Comparison of ENCODE assay signal across 19 cellular contexts in the genomic region with DNA sequence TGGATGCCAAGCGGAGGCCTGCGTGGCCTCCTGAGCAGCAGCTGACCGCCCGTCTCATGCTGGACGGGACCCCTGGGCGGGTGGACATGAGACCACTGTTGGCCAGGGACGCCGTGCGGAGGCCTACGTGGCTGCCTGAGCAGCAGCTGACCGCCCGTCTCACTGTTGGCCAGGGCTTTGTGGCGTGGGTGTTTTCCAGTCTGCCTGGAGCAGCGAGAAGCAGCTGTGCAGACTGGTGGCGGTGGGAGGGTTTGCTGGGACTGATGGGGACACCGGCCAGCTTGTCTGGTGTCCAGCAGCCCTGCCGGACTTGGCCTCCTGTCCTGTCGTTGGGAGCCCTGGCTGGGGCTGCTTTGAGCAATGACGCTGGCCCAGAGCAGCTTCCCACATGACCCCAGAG. TPM values are rescaled to one million over a fixed set of nuclear protein-coding genes. Genes with fewer than 3 reads are reported as not detected.
DNase-seq lines count a peak whose midpoint lies in the region; ATAC-seq, FAIRE-seq and TF ChIP-seq lines count a peak whose summit lies in the region.
"Had no signal": no experiment of that assay in that cellular context is flagged by ENCODE, and none has a peak within 500 bp of the region (broad histone marks: within the 10 kb centered on the region; RNA-seq: fewer than 3 reads in every experiment).

No MANE protein-coding gene starts in this region.

- peak overlapping the region in 1 of 10 donors; percentile 62 for H3K27ac Mint-ChIP-seq in naive thymus-derived CD8-positive, alpha-beta T cell
- H3K27ac Mint-ChIP-seq: activated naive CD4-positive, alpha-beta T cell treated with anti-CD3 and anti-CD28 coated beads, Interleukin-2, amount 10 ng/mL, durations not matched to agents 7 days and 5 days had no signal

- no peaks in the 10 kb centered on the region for H3K4me1 ChIP-seq in H1 (replicated peaks in 1 of 4; ENCODE audit: control insufficient read depth in 3 of 4, insufficient read depth in 4 of 4, low read length in 3 of 4)

- no peak overlapping the region for H4K91ac ChIP-seq in H1 (replicated peaks; ENCODE audit: insufficient read length, low read length)

- no peak overlapping the region for H2BK15ac ChIP-seq in H1 (ENCODE audit: low read length)

- H3K27ac ChIP-seq in H1 (ENCODE audit: low read depth, low read length) (no peak overlapping the region), layer of hippocampus (ENCODE audit: low read depth, low read length) (peak overlapping the region; percentile 59)

- H2BK12ac ChIP-seq in H1 (ENCODE audit: low read depth, low read length), result no peak overlapping the region

- FAIRE-seq in H1 (lab: Jason Lieb, UNC), result no peak

- no peak overlapping the region for H3K18ac ChIP-seq in H1 (ENCODE audit: extremely low read depth, low read length)

- no peak overlapping the region for H3K4ac ChIP-seq in H1 (replicated peaks; ENCODE audit: insufficient read length, low read depth, low read length)

- H3K23ac ChIP-seq in H1 (ENCODE audit: insufficient read length), result no peak overlapping the region

- no peak overlapping the region for H2BK20ac ChIP-seq in H1 (ENCODE audit: low read length)

- 0 out of 2 replicates have a peak, but pooled peaks cover 2% of the 10 kb centered on the region for H3K79me1 ChIP-seq in H1 (ENCODE audit: low read depth, low read length)

- no peak overlapping the region for H2AFZ ChIP-seq in H1 (ENCODE audit: low read length)

- no peak overlapping the region for H2BK5ac ChIP-seq in H1 (ENCODE audit: low read depth, low read length)

- H3K9me3 Mint-ChIP-seq in naive thymus-derived CD8-positive, alpha-beta T cell, result no peaks in the 10 kb centered on the region
- H3K9me3 Mint-ChIP-seq: activated naive CD4-positive, alpha-beta T cell treated with anti-CD3 and anti-CD28 coated beads, Interleukin-2, amount 10 ng/mL, durations not matched to agents 7 days and 5 days had no signal

- H4K20me1 ChIP-seq in H1 (replicated peaks in 1 of 2; ENCODE audit: control insufficient read depth in 1 of 2, insufficient read depth in 2 of 2, low read length in 2 of 2), result peaks cover 3 to 5% of the 10 kb centered on the region in 2 experiments

- intact Hi-C loops in sciatic nerve (cut with DNase I), result no loop called here

- H3K4me3 Mint-ChIP-seq in naive thymus-derived CD8-positive, alpha-beta T cell, result no peak overlapping the region
- H3K4me3 Mint-ChIP-seq: activated naive CD4-positive, alpha-beta T cell treated with anti-CD3 and anti-CD28 coated beads, Interleukin-2, amount 10 ng/mL, durations not matched to agents 7 days and 5 days had no signal

- CTCF ChIA-PET in H1 (lab: Charles Lee; ENCODE audit: partially characterized antibody), result interaction anchor here (0.7 kb wide), 1 partner anchor 76 kb away, joined by 3 read pairs; no protein-coding TSS in a partner anchor

- no peaks in the 10 kb centered on the region for H3K27me3 Mint-ChIP-seq in naive thymus-derived CD8-positive, alpha-beta T cell
- H3K27me3 Mint-ChIP-seq: activated naive CD4-positive, alpha-beta T cell treated with anti-CD3 and anti-CD28 coated beads, Interleukin-2, amount 10 ng/mL, durations not matched to agents 7 days and 5 days had no signal

- no peak for TF ChIP-seq RAD21 in H1 (IDR thresholded peaks at IDR 0.05 in 1 of 2, conservative IDR thresholded peaks at IDR 0.05 in 1 of 2; ENCODE audit: low read depth in 2 of 2, low read length in 2 of 2)

- H3K14ac ChIP-seq in H1 (ENCODE audit: insufficient read length), result no peak overlapping the region

- POLR2A ChIA-PET in H1 (lab: Charles Lee; ENCODE audit: partially characterized antibody), result interaction anchor here (0.8 to 10.7 kb wide), 2 partner anchors 14 to 26 kb away, joined by 4 to 64 read pairs; partner anchors contain the start of gene ING5
- POLR2A ChIA-PET in naive thymus-derived CD8-positive, alpha-beta T cell (lab: Charles Lee), result interaction anchor here (0.6 to 0.9 kb wide), 2 partner anchors 22 to 28 kb away, joined by 4 to 6 read pairs; no protein-coding TSS in a partner anchor

- no peak overlapping the region for H2BK120ac ChIP-seq in H1 (replicated peaks; ENCODE audit: low read depth, low read length)

- no peak overlapping the region for H3K56ac ChIP-seq in H1 (replicated peaks; ENCODE audit: insufficient read length, low read depth, low read length)

- no peaks in the 10 kb centered on the region for H3K79me2 ChIP-seq in H1 (ENCODE audit: control insufficient read depth in 1 of 2, insufficient read depth in 2 of 2, low read length in 2 of 2)

- WGBS in H1 (ENCODE audit: extremely low coverage in 1 of 2, insufficient coverage in 1 of 2, insufficient read length in 1 of 2, insufficient replicate concordance in 2 of 2, low coverage in 1 of 2, low lambda C conversion rate in 2 of 2, missing lambda C conversion rate in 1 of 2), 2 experiments, result 87% methylated on average over 19 of the region's 19 CpGs; no CpG with 5 or more reads in 1 of the 2 experiments

- TF ChIP-seq EP300 in H1 (IDR thresholded peaks at IDR 0.05; ENCODE audit: borderline replicate concordance in 1 of 2, low read depth in 2 of 2, low read length in 2 of 2), result no peak

- no peak overlapping the region for H4K5ac ChIP-seq in H1 (ENCODE audit: insufficient read length, low read depth, low read length)

- 0 out of 2 replicates have a peak overlapping the region, but pooled peaks have one; percentile 18 for H4K8ac ChIP-seq in H1 (ENCODE audit: extremely low read depth, insufficient read depth, low read length)

- no peak for TF ChIP-seq CTCF in H1 (IDR thresholded peaks at IDR 0.05; ENCODE audit: control extremely low read depth in 1 of 3, insufficient read depth in 1 of 3, low read depth in 1 of 3, low read length in 3 of 3)

- peak; percentile 12 for DNase-seq in D341Med (ENCODE audit: low spot score)
- no peak for DNase-seq in H1 (ENCODE audit: low read depth in 1 of 2, low spot score in 2 of 2)
- no peak for DNase-seq in sciatic nerve (ENCODE audit: low spot score)
- DNase-seq in NCI-H774 (lab: John Stamatoyannopoulos, UW), result no peak
- no peak for DNase-seq in naive thymus-derived CD8-positive, alpha-beta T cell
- no peak for DNase-seq in activated T-cell treated with anti-CD3 and anti-CD28 coated beads, Interleukin-2, amount 50 U/mL, for 48 hours
- DNase-seq: activated CD4-positive, CD25-positive, alpha-beta regulatory T cell; activated naive CD4-positive, alpha-beta T cell treated with anti-CD3 and anti-CD28 coated beads, Interleukin-2, amount 10 ng/mL, durations not matched to agents 7 days and 5 days; Calu3; foreskin fibroblast; NCI-H1694; NCI-H510A treated with DMSO at 0.1 percent for 48 hours; retina; stimulated activated CD4-positive, alpha-beta T cell treated with anti-CD3 and anti-CD28 coated beads, Interleukin-4, amount 100 ng/mL, for 1 hour; trophoblast cell had no signal

- no peak overlapping the region for H2AK5ac ChIP-seq in H1 (ENCODE audit: low read depth, low read length)

- no peak overlapping the region for H3K4me3 ChIP-seq in H1 (ENCODE audit: extremely low read depth in 1 of 4, insufficient read depth in 2 of 4, low read depth in 3 of 4, low read length in 4 of 4)

- no peaks in the 10 kb centered on the region for H3K9me3 ChIP-seq in H1 (ENCODE audit: insufficient read depth in 2 of 2, low read depth in 1 of 2, low read length in 1 of 2)

- H3K36me3 ChIP-seq in H1 (ENCODE audit: control insufficient read depth in 2 of 4, insufficient read depth in 4 of 4, low read length in 3 of 4), result peaks cover 0 to 9% (median 2%) of the 10 kb centered on the region in 4 experiments; a peak in 3 of 8 replicates

- H3K4me1 Mint-ChIP-seq in naive thymus-derived CD8-positive, alpha-beta T cell, result peaks cover 6 to 22% (median 10%) of the 10 kb centered on the region in 4 donors

- H3K4me2 ChIP-seq in H1 (ENCODE audit: insufficient read depth in 1 of 2, low read depth in 2 of 2, low read length in 2 of 2), result no peak overlapping the region

- no peak for TF ChIP-seq POLR2A in H1 (IDR thresholded peaks at IDR 0.05; ENCODE audit: control extremely low read depth in 1 of 2, low read depth in 2 of 2, low read length in 2 of 2)

- no peak overlapping the region for H3K9ac ChIP-seq in H1 (replicated peaks in 1 of 4; ENCODE audit: extremely low read depth in 1 of 4, low read depth in 3 of 4, low read length in 3 of 4)

- no peaks in the 10 kb centered on the region for H3K23me2 ChIP-seq in H1 (ENCODE audit: low read depth, low read length)

- H3K36me3 Mint-ChIP-seq in naive thymus-derived CD8-positive, alpha-beta T cell, result peaks cover 0 to 5% (median under 1%) of the 10 kb centered on the region in 3 donors

- H3K27me3 ChIP-seq in H1 (replicated peaks in 1 of 4; ENCODE audit: control insufficient read depth in 3 of 4, extremely low read depth in 1 of 4, insufficient read depth in 3 of 4, low read length in 3 of 4) (peaks cover 0 to 4% (median 3%) of the 10 kb centered on the region in 4 experiments; a peak in 4 of 7 replicates), layer of hippocampus (ENCODE audit: control insufficient read depth, insufficient read depth, low read length) (no peaks in the 10 kb centered on the region)

- ATAC-seq in sciatic nerve (peak; percentile 64), HG03135 (IDR thresholded peaks at IDR 0.05; ENCODE audit: unreplicated experiment) (no peak)
- no peak for ATAC-seq in naive thymus-derived CD8-positive, alpha-beta T cell
- ATAC-seq: Panc1 had no signal

RNA-seq across cellular contexts. Expression of gene D2HGDH, which starts 5.8 kb away (rescaled TPM):
- total RNA-seq in H1 (2021; fragmentation: NEBNext Ultra II Directional; extraction: Animal tissue kit (Norgen Biotek cat#: 25700)), result 8.1 and 8.3 TPM in 2 replicates
- 3.4 and 9.8 TPM in 2 replicates for polyA plus RNA-seq in H1 (2011; rRNA removed)
- polyA plus RNA-seq in H1 (2011; cell fraction: cytosol; rRNA removed), result 7.6 TPM
- 34.5 TPM for polyA plus RNA-seq in H1 (2011; cell fraction: nucleus; rRNA removed)
- 7.6 to 12.7 TPM (median 8.9 TPM) in 4 replicates for polyA plus RNA-seq in H1 (2012, experiment 1 of 2)
- 3.3 TPM for polyA plus RNA-seq in H1 (2012, experiment 2 of 2)
- 4.2 TPM for polyA plus RNA-seq in H1 (2013, experiment 1 of 2)
- 3.3 TPM for polyA plus RNA-seq in H1 (2013, experiment 2 of 2)
- 5.0 and 7.3 TPM in 2 replicates for polyA minus RNA-seq in H1 (2011; rRNA and poly(A)+ RNA removed)
- 10.3 TPM for polyA minus RNA-seq in H1 (2011; cell fraction: cytosol; rRNA and poly(A)+ RNA removed)
- polyA minus RNA-seq in H1 (2011; cell fraction: nucleus; rRNA and poly(A)+ RNA removed), result 19.0 TPM
- total RNA-seq in sciatic nerve, result 34.0 TPM
- 10 to 100 TPM; 47.6 to 51.6 TPM for total RNA-seq in naive thymus-derived CD8-positive, alpha-beta T cell
- polyA plus RNA-seq in naive thymus-derived CD8-positive, alpha-beta T cell, result 1 to 10 TPM; 1.5 to 6.8 (median 2.7) TPM

RNA-seq across cellular contexts. Expression of gene ING5, which starts 26.8 kb away (rescaled TPM):
- 47.4 and 49.7 TPM in 2 replicates for total RNA-seq in H1 (2021; fragmentation: NEBNext Ultra II Directional; extraction: Animal tissue kit (Norgen Biotek cat#: 25700))
- 41.5 and 42.5 TPM in 2 replicates for polyA plus RNA-seq in H1 (2011; rRNA removed)
- polyA plus RNA-seq in H1 (2011; cell fraction: cytosol; rRNA removed), result 44.1 TPM
- 91.5 TPM for polyA plus RNA-seq in H1 (2011; cell fraction: nucleus; rRNA removed)
- polyA plus RNA-seq in H1 (2012, experiment 1 of 2), result 33.8 to 49.1 TPM (median 39.8 TPM) in 4 replicates
- 14.9 TPM for polyA plus RNA-seq in H1 (2012, experiment 2 of 2)
- polyA plus RNA-seq in H1 (2013, experiment 1 of 2), result 22.2 TPM
- 20.1 TPM for polyA plus RNA-seq in H1 (2013, experiment 2 of 2)
- 52.8 and 60.2 TPM in 2 replicates for polyA minus RNA-seq in H1 (2011; rRNA and poly(A)+ RNA removed)
- 26.1 TPM for polyA minus RNA-seq in H1 (2011; cell fraction: cytosol; rRNA and poly(A)+ RNA removed)
- 42.9 TPM for polyA minus RNA-seq in H1 (2011; cell fraction: nucleus; rRNA and poly(A)+ RNA removed)
- total RNA-seq in sciatic nerve, result 46.1 TPM
- 10 to 100 TPM; 73.1 to 80.8 TPM for total RNA-seq in naive thymus-derived CD8-positive, alpha-beta T cell
- polyA plus RNA-seq in naive thymus-derived CD8-positive, alpha-beta T cell, result 10 to 100 TPM; 16.4 to 23.5 (median 17.4) TPM

RNA-seq across cellular contexts. Expression of gene DTYMK, which starts 42.0 kb away (rescaled TPM):
- 69.9 and 70.5 TPM in 2 replicates for total RNA-seq in H1 (2021; fragmentation: NEBNext Ultra II Directional; extraction: Animal tissue kit (Norgen Biotek cat#: 25700))
- 58.3 and 82.3 TPM in 2 replicates for polyA plus RNA-seq in H1 (2011; rRNA removed)
- 74.7 TPM for polyA plus RNA-seq in H1 (2011; cell fraction: cytosol; rRNA removed)
- 77.7 TPM for polyA plus RNA-seq in H1 (2011; cell fraction: nucleus; rRNA removed)
- 60.0 to 66.8 TPM (median 63.3 TPM) in 4 replicates for polyA plus RNA-seq in H1 (2012, experiment 1 of 2)
- polyA plus RNA-seq in H1 (2012, experiment 2 of 2), result 92.7 TPM
- polyA plus RNA-seq in H1 (2013, experiment 1 of 2), result 60.0 TPM
- 59.1 TPM for polyA plus RNA-seq in H1 (2013, experiment 2 of 2)
- 19.6 and 25.7 TPM in 2 replicates for polyA minus RNA-seq in H1 (2011; rRNA and poly(A)+ RNA removed)
- 31.5 TPM for polyA minus RNA-seq in H1 (2011; cell fraction: cytosol; rRNA and poly(A)+ RNA removed)
- 21.3 TPM for polyA minus RNA-seq in H1 (2011; cell fraction: nucleus; rRNA and poly(A)+ RNA removed)
- total RNA-seq in sciatic nerve, result 15.6 TPM
- 10 to 100 TPM; 19.8 to 21.2 TPM for total RNA-seq in naive thymus-derived CD8-positive, alpha-beta T cell
- polyA plus RNA-seq in naive thymus-derived CD8-positive, alpha-beta T cell, result 10 to 100 TPM; 36.3 to 40.7 (median 38.6) TPM

RNA-seq across cellular contexts. Expression of gene GAL3ST2, which starts 48.0 kb away (rescaled TPM):
- not detected in 2 replicates for total RNA-seq in H1 (2021; fragmentation: NEBNext Ultra II Directional; extraction: Animal tissue kit (Norgen Biotek cat#: 25700))
- polyA plus RNA-seq in H1 (2011; rRNA removed), result 0.14 TPM in 1 of 2 replicates, not detected in the other
- 0.06 TPM for polyA plus RNA-seq in H1 (2011; cell fraction: cytosol; rRNA removed)
- polyA plus RNA-seq in H1 (2011; cell fraction: nucleus; rRNA removed), result 0.44 TPM
- polyA plus RNA-seq in H1 (2012, experiment 1 of 2), result 0.15 to 0.21 TPM (median 0.17 TPM) in 3 of 4 replicates, not detected in the other
- not detected for polyA plus RNA-seq in H1 (2012, experiment 2 of 2)
- polyA plus RNA-seq in H1 (2013, experiment 1 of 2), result 0.12 TPM
- polyA plus RNA-seq in H1 (2013, experiment 2 of 2), result 0.09 TPM
- polyA minus RNA-seq in H1 (2011; rRNA and poly(A)+ RNA removed), result 0.13 TPM in 1 of 2 replicates, not detected in the other
- polyA minus RNA-seq in H1 (2011; cell fraction: cytosol; rRNA and poly(A)+ RNA removed), result not detected
- polyA minus RNA-seq in H1 (2011; cell fraction: nucleus; rRNA and poly(A)+ RNA removed), result 0.90 TPM
- not detected for total RNA-seq in sciatic nerve
- total RNA-seq in naive thymus-derived CD8-positive, alpha-beta T cell, result not detected
- polyA plus RNA-seq in naive thymus-derived CD8-positive, alpha-beta T cell, result not detected
- total RNA-seq: Calu3; T-helper 1 cell treated with Interleukin-12 subunit alpha and Interleukin-12 subunit beta and Interleukin-4 antibody, amounts not matched to agents 30 ng/mL and 1 ng/mL, for 36 hours had no signal
